ENCODE assay signal across 15 cellular contexts in genomic region chr20:13349240-13349604, GRCh38.
"Had no signal": no experiment of that assay in that cellular context is flagged by ENCODE, and none has a peak within 500 bp of the region (broad histone marks: within the 10 kb centered on the region; RNA-seq: fewer than 3 reads in every experiment).

No MANE protein-coding gene starts in this region.

- DNase-seq: activated CD4-positive, alpha-beta T cell treated with anti-CD3 and anti-CD28 coated beads for 1 hour; activated CD4-positive, alpha-beta T cell treated with anti-CD3 and anti-CD28 coated beads, Interleukin-2, amount 50 U/mL, for 48 hours; activated CD8-positive, alpha-beta memory T cell treated with anti-CD3 and anti-CD28 coated beads, Interleukin-2, amount 10 ng/mL, durations not matched to agents 7 days and 5 days; activated effector memory CD4-positive, alpha-beta T cell treated with anti-CD3 and anti-CD28 coated beads, Interleukin-2, amount 50 U/mL, for 16 hours; activated T-cell treated with anti-CD3 and anti-CD28 coated beads, Interleukin-2, amount 50 U/mL, for 24 hours; brain microvascular endothelial cell; cerebellar nuclear complex; midbrain; naive thymus-derived CD8-positive, alpha-beta T cell; right cardiac atrium; stimulated activated CD4-positive, alpha-beta T cell treated with anti-CD3 and anti-CD28 coated beads, Interleukin-2, amount 100 ng/mL, for 24 hours; stimulated activated naive CD8-positive, alpha-beta T cell treated with anti-CD3 and anti-CD28 coated beads, Interleukin-15, Interleukin-2, amounts not matched to agents 100 U/mL and 50 U/mL, for 24 hours; T1000; testis had no signal

- H3K36me3 ChIP-seq: brain microvascular endothelial cell, neutrophil had no signal

- H3K4me1 ChIP-seq: testis had no signal

- H3K9me3 ChIP-seq: neutrophil, testis had no signal

- H3K27ac ChIP-seq: brain microvascular endothelial cell, neutrophil, testis had no signal

- H3K27me3 ChIP-seq: brain microvascular endothelial cell, neutrophil, testis had no signal

- H3K4me3 ChIP-seq: testis had no signal
